In genomic region chr3:100352296-100353178, GRCh38 we compare ENCODE assay signal across 29 cellular contexts. TPM values are rescaled to one million over a fixed set of nuclear protein-coding genes. Genes with fewer than 3 reads are reported as not detected.
DNase-seq lines count a peak whose midpoint lies in the region; FAIRE-seq and TF ChIP-seq lines count a peak whose summit lies in the region.
"Had no signal": no experiment of that assay in that cellular context is flagged by ENCODE, and none has a peak within 500 bp of the region (broad histone marks: within the 10 kb centered on the region; RNA-seq: fewer than 3 reads in every experiment).

No MANE protein-coding gene starts in this region.

- 82% methylated on average over 9 of the region's 9 CpGs for WGBS in GM23248 (ENCODE audit: low coverage in 1 of 2, low lambda C conversion rate in 2 of 2, missing lambda C conversion rate in 2 of 2), 2 experiments
- WGBS in H1 (ENCODE audit: extremely low coverage in 1 of 2, insufficient coverage in 1 of 2, insufficient read length in 1 of 2, insufficient replicate concordance in 2 of 2, low coverage in 1 of 2, low lambda C conversion rate in 2 of 2, missing lambda C conversion rate in 1 of 2), 2 experiments, result 89% methylated on average over 9 of the region's 9 CpGs; no CpG with 5 or more reads in 1 of the 2 experiments

- H3K27ac ChIP-seq in GM23248 (no peak overlapping the region), H1 (ENCODE audit: low read depth, low read length) (no peak overlapping the region), kidney (ENCODE audit: low read depth in 2 of 2, low read length in 2 of 2) (peak overlapping the region; percentile 23 to 89), osteoblast (ENCODE audit: low read depth, low read length) (no peak overlapping the region)
- H3K27ac ChIP-seq: gastroesophageal sphincter, left lung, sigmoid colon had no signal

- 0 out of 2 replicates have a peak, but pooled peaks cover 16% of the 10 kb centered on the region for H3K36me3 ChIP-seq in GM23248 (ENCODE audit: low read depth)
- H3K36me3 ChIP-seq in H1 (ENCODE audit: control insufficient read depth in 2 of 4, insufficient read depth in 4 of 4, low read length in 3 of 4), result peaks cover 0 to 9% (median 1%) of the 10 kb centered on the region in 4 experiments; a peak in 3 of 8 replicates
- H3K36me3 ChIP-seq in kidney (ENCODE audit: control insufficient read depth in 1 of 2, insufficient read depth in 2 of 2, low read length in 2 of 2), result peaks cover 6 to 46% of the 10 kb centered on the region in 2 donors
- peaks cover 51% of the 10 kb centered on the region for H3K36me3 ChIP-seq in osteoblast (ENCODE audit: insufficient read depth, low read length)

- H3K9ac ChIP-seq in GM23248 (no peak overlapping the region), H1 (replicated peaks in 1 of 4; ENCODE audit: extremely low read depth in 1 of 4, low read depth in 3 of 4, low read length in 3 of 4) (no peak overlapping the region), kidney (ENCODE audit: low read length in 2 of 2) (no peak overlapping the region)
- H3K9ac ChIP-seq: SK-N-SH had no signal

- no peaks in the 10 kb centered on the region for H3F3A ChIP-seq in GM23248 (ENCODE audit: insufficient read depth)

- no peak overlapping the region for H2BK15ac ChIP-seq in H1 (ENCODE audit: low read length)

- no peak for TF ChIP-seq POLR2A in H1 (IDR thresholded peaks at IDR 0.05; ENCODE audit: control extremely low read depth in 1 of 2, low read depth in 2 of 2, low read length in 2 of 2)

- no peaks in the 10 kb centered on the region for H4K20me1 ChIP-seq in GM23248 (ENCODE audit: insufficient read depth)
- no peaks in the 10 kb centered on the region for H4K20me1 ChIP-seq in H1 (replicated peaks in 1 of 2; ENCODE audit: control insufficient read depth in 1 of 2, insufficient read depth in 2 of 2, low read length in 2 of 2)
- H4K20me1 ChIP-seq in osteoblast (ENCODE audit: insufficient read depth, low read length), result no peaks in the 10 kb centered on the region

- H2AK5ac ChIP-seq in H1 (ENCODE audit: low read depth, low read length), result no peak overlapping the region

- FAIRE-seq in H1 (lab: Jason Lieb, UNC) (no peak), kidney (lab: Jason Lieb, UNC) (peak; percentile 32)
- FAIRE-seq: GM12878 had no signal

- no peak overlapping the region for H2BK12ac ChIP-seq in H1 (ENCODE audit: low read depth, low read length)

- H3K23ac ChIP-seq in H1 (ENCODE audit: insufficient read length), result no peak overlapping the region

- TF ChIP-seq EP300 in H1 (IDR thresholded peaks at IDR 0.05; ENCODE audit: borderline replicate concordance in 1 of 2, low read depth in 2 of 2, low read length in 2 of 2), result no peak

- intact Hi-C loops in kidney (cut with DNase I), result no loop called here

- H3K14ac ChIP-seq in H1 (ENCODE audit: insufficient read length), result no peak overlapping the region

- POLR2A ChIA-PET in AG04449 (lab: Yijun Ruan, JAX) (no interaction called here), H1 (lab: Charles Lee; ENCODE audit: partially characterized antibody) (interaction anchor here (1.7 kb wide), 1 partner anchor 14 kb away, joined by 5 read pairs; no protein-coding TSS in a partner anchor)

- no peak overlapping the region for H2BK20ac ChIP-seq in H1 (ENCODE audit: low read length)

- H3K56ac ChIP-seq in H1 (replicated peaks; ENCODE audit: insufficient read length, low read depth, low read length), result no peak overlapping the region

- no peaks in the 10 kb centered on the region for H3K23me2 ChIP-seq in H1 (ENCODE audit: low read depth, low read length)

- H3K4ac ChIP-seq in H1 (replicated peaks; ENCODE audit: insufficient read length, low read depth, low read length), result no peak overlapping the region

- H3K18ac ChIP-seq in H1 (ENCODE audit: extremely low read depth, low read length), result no peak overlapping the region

- no peaks in the 10 kb centered on the region for H3K27me3 ChIP-seq in GM23248 (replicated peaks; ENCODE audit: insufficient read depth)
- H3K27me3 ChIP-seq in H1 (replicated peaks in 1 of 4; ENCODE audit: control insufficient read depth in 3 of 4, extremely low read depth in 1 of 4, insufficient read depth in 3 of 4, low read length in 3 of 4), result no peaks in the 10 kb centered on the region
- no peaks in the 10 kb centered on the region for H3K27me3 ChIP-seq in osteoblast (ENCODE audit: insufficient read depth, low read length)
- H3K27me3 ChIP-seq: BE2C, gastroesophageal sphincter, left lung, sigmoid colon had no signal

- DNase-seq in AG04449 (ENCODE audit: low read depth, low spot score) (peak; percentile 60), GM23248 (peak; percentile 35), H1 (ENCODE audit: low read depth in 1 of 2, low spot score in 2 of 2) (no peak), kidney (no peak), osteoblast (ENCODE audit: insufficient read length, low spot score, missing footprints) (no peak)
- DNase-seq in activated CD4-positive, alpha-beta T cell treated with anti-CD3 and anti-CD28 coated beads for 4 hours, result no peak
- no peak for DNase-seq in activated CD4-positive, alpha-beta T cell treated with anti-CD3 and anti-CD28 coated beads, Interleukin-2, amount 50 U/mL, for 48 hours
- DNase-seq in activated CD4-positive, alpha-beta T cell treated with anti-CD3 and anti-CD28 coated beads for 48 hours, result no peak
- DNase-seq: activated B cell treated with CpG ODN at 0.5 μM for 24 hours; activated CD8-positive, alpha-beta memory T cell treated with anti-CD3 and anti-CD28 coated beads, Interleukin-2, amount 10 ng/mL, durations not matched to agents 7 days and 5 days; activated gamma-delta T cell; activated T-cell treated with anti-CD3 and anti-CD28 coated beads, Interleukin-2, amount 50 U/mL, for 4 hours; BE2C; dermis blood vessel endothelial cell; endodermal cell; HCEC 1CT; hippocampal formation; left lung; NCI-H1436 treated with DMSO at 0.1 percent for 48 hours; NCI-H446; NCI-H748 treated with DMSO at 0.1 percent for 48 hours; posterior cingulate gyrus; sigmoid colon; SK-N-SH; stimulated activated CD4-positive, alpha-beta T cell treated with anti-CD3 and anti-CD28 coated beads, Interleukin-15, amount 100 ng/mL, for 24 hours; stimulated activated CD4-positive, alpha-beta T cell treated with anti-CD3 and anti-CD28 coated beads, Interleukin-4, amount 100 ng/mL, for 4 hours; substantia nigra had no signal

- H3K4me3 ChIP-seq in AG04449 (ENCODE audit: low read depth, low read length) (no peak overlapping the region), GM23248 (no peak overlapping the region), H1 (ENCODE audit: extremely low read depth in 1 of 4, insufficient read depth in 2 of 4, low read depth in 3 of 4, low read length in 4 of 4) (no peak overlapping the region), kidney (ENCODE audit: low read length in 2 of 2) (no peak overlapping the region), osteoblast (ENCODE audit: insufficient read depth, low read length) (no peak overlapping the region)
- H3K4me3 ChIP-seq: gastroesophageal sphincter, GM12878, left lung, sigmoid colon had no signal

- H3K9me3 ChIP-seq in GM23248 (ENCODE audit: low read depth), result no peaks in the 10 kb centered on the region
- no peaks in the 10 kb centered on the region for H3K9me3 ChIP-seq in H1 (ENCODE audit: insufficient read depth in 2 of 2, low read depth in 1 of 2, low read length in 1 of 2)
- H3K9me3 ChIP-seq in kidney (ENCODE audit: control insufficient read depth in 1 of 2, low read length in 2 of 2), result no peaks in the 10 kb centered on the region
- H3K9me3 ChIP-seq in osteoblast (ENCODE audit: low read depth, low read length), result no peaks in the 10 kb centered on the region
- H3K9me3 ChIP-seq: BE2C, gastroesophageal sphincter, left lung, sigmoid colon, SK-N-SH had no signal

- H3K4me1 ChIP-seq in GM23248 (ENCODE audit: insufficient read depth) (no peaks in the 10 kb centered on the region), H1 (replicated peaks in 1 of 4; ENCODE audit: control insufficient read depth in 3 of 4, insufficient read depth in 4 of 4, low read length in 3 of 4) (no peaks in the 10 kb centered on the region), kidney (ENCODE audit: control insufficient read depth in 1 of 2, insufficient read depth in 1 of 2, low read depth in 1 of 2, low read length in 2 of 2) (peaks cover 6 to 16% of the 10 kb centered on the region in 2 donors), osteoblast (ENCODE audit: insufficient read depth, low read length) (no peaks in the 10 kb centered on the region)
- H3K4me1 ChIP-seq: gastroesophageal sphincter, left lung, sigmoid colon had no signal

- peak overlapping the region; percentile 63; the same call in 1 of the 2 replicates for H4K8ac ChIP-seq in H1 (ENCODE audit: extremely low read depth, insufficient read depth, low read length)

- TF ChIP-seq CTCF in AG04449 (IDR thresholded peaks at IDR 0.05; ENCODE audit: insufficient read depth, low read length, missing control alignments), result no peak
- no peak for TF ChIP-seq CTCF in H1 (IDR thresholded peaks at IDR 0.05; ENCODE audit: control extremely low read depth in 1 of 3, insufficient read depth in 1 of 3, low read depth in 1 of 3, low read length in 3 of 3)
- no peak for TF ChIP-seq CTCF in kidney (IDR thresholded peaks at IDR 0.05; ENCODE audit: borderline replicate concordance, extremely low read depth, insufficient read depth)
- no peak for TF ChIP-seq CTCF in osteoblast (IDR thresholded peaks at IDR 0.05; ENCODE audit: extremely low read depth, low read depth, low read length)

- CTCF ChIA-PET in AG04449 (lab: Yijun Ruan, JAX), result no interaction called here
- CTCF ChIA-PET in H1 (lab: Charles Lee; ENCODE audit: partially characterized antibody), result no interaction called here

- H4K5ac ChIP-seq in H1 (ENCODE audit: insufficient read length, low read depth, low read length), result no peak overlapping the region

- H4K91ac ChIP-seq in H1 (replicated peaks; ENCODE audit: insufficient read length, low read length), result no peak overlapping the region

- no peak overlapping the region for H3K4me2 ChIP-seq in GM23248 (ENCODE audit: unreplicated experiment)
- no peak overlapping the region for H3K4me2 ChIP-seq in H1 (ENCODE audit: insufficient read depth in 1 of 2, low read depth in 2 of 2, low read length in 2 of 2)
- H3K4me2 ChIP-seq in osteoblast (ENCODE audit: insufficient read depth, low read length), result no peak overlapping the region
- H3K4me2 ChIP-seq: SK-N-SH had no signal

- no peaks in the 10 kb centered on the region for H3K79me2 ChIP-seq in GM23248 (ENCODE audit: insufficient read depth)
- no peaks in the 10 kb centered on the region for H3K79me2 ChIP-seq in H1 (ENCODE audit: control insufficient read depth in 1 of 2, insufficient read depth in 2 of 2, low read length in 2 of 2)
- H3K79me2 ChIP-seq in osteoblast (ENCODE audit: insufficient read depth, low read length), result no peaks in the 10 kb centered on the region

- H3K9me2 ChIP-seq in GM23248 (ENCODE audit: insufficient read depth), result no peaks in the 10 kb centered on the region
- H3K9me2 ChIP-seq: SK-N-SH had no signal

- no peak overlapping the region for H2BK120ac ChIP-seq in H1 (replicated peaks; ENCODE audit: low read depth, low read length)

- no peak for TF ChIP-seq RAD21 in H1 (IDR thresholded peaks at IDR 0.05 in 1 of 2, conservative IDR thresholded peaks at IDR 0.05 in 1 of 2; ENCODE audit: low read depth in 2 of 2, low read length in 2 of 2)

- in situ Hi-C loops in GM23248 (cut with MboI), result no loop called here

- no peak overlapping the region for H2BK5ac ChIP-seq in H1 (ENCODE audit: low read depth, low read length)

- H2AFZ ChIP-seq in GM23248 (no peak overlapping the region), H1 (ENCODE audit: low read length) (no peak overlapping the region), osteoblast (ENCODE audit: low read length) (no peak overlapping the region)

- no peaks in the 10 kb centered on the region for H3K79me1 ChIP-seq in H1 (ENCODE audit: low read depth, low read length)

RNA-seq across cellular contexts. Expression of gene NIT2, which starts 18.0 kb away (rescaled TPM):
- 35.6 and 36.0 TPM in 2 replicates for total RNA-seq in GM23248 (2014; rRNA removed; shearing (Covaris generic))
- polyA plus RNA-seq in GM23248 (2016; fragmentation: Nextera tagmentation; extraction: Ambion mirVana) (76.2 and 84.0 TPM in 2 replicates), H1 (2011; rRNA removed) (6.4 and 15.2 TPM in 2 replicates), kidney (ENCODE audit: insufficient read depth, low read depth, low replicate concordance) (180 TPM)
- 24.1 and 25.3 TPM in 2 replicates for total RNA-seq in H1 (2021; fragmentation: NEBNext Ultra II Directional; extraction: Animal tissue kit (Norgen Biotek cat#: 25700))
- polyA plus RNA-seq in H1 (2011; cell fraction: cytosol; rRNA removed), result 13.9 TPM
- 12.7 TPM for polyA plus RNA-seq in H1 (2011; cell fraction: nucleus; rRNA removed)
- 18.5 to 27.4 TPM (median 21.4 TPM) in 4 replicates for polyA plus RNA-seq in H1 (2012, experiment 1 of 2)
- polyA plus RNA-seq in H1 (2012, experiment 2 of 2), result 7.7 TPM
- 16.8 TPM for polyA plus RNA-seq in H1 (2013, experiment 1 of 2)
- 17.0 TPM for polyA plus RNA-seq in H1 (2013, experiment 2 of 2)
- polyA minus RNA-seq in H1 (2011; rRNA and poly(A)+ RNA removed), result 8.3 and 9.9 TPM in 2 replicates
- 3.8 TPM for polyA minus RNA-seq in H1 (2011; cell fraction: cytosol; rRNA and poly(A)+ RNA removed)
- 13.1 TPM for polyA minus RNA-seq in H1 (2011; cell fraction: nucleus; rRNA and poly(A)+ RNA removed)
- total RNA-seq in kidney (57.5 TPM), osteoblast (18.1 and 23.3 TPM in 2 replicates)

RNA-seq across cellular contexts. Expression of gene TOMM70, which starts 48.4 kb away (rescaled TPM):
- 42.2 and 50.7 TPM in 2 replicates for total RNA-seq in GM23248 (2014; rRNA removed; shearing (Covaris generic))
- polyA plus RNA-seq in GM23248 (2016; fragmentation: Nextera tagmentation; extraction: Ambion mirVana), result 18.8 and 21.5 TPM in 2 replicates
- 51.2 and 52.1 TPM in 2 replicates for total RNA-seq in H1 (2021; fragmentation: NEBNext Ultra II Directional; extraction: Animal tissue kit (Norgen Biotek cat#: 25700))
- 7.5 and 10.9 TPM in 2 replicates for polyA plus RNA-seq in H1 (2011; rRNA removed)
- polyA plus RNA-seq in H1 (2011; cell fraction: cytosol; rRNA removed), result 18.0 TPM
- 8.2 TPM for polyA plus RNA-seq in H1 (2011; cell fraction: nucleus; rRNA removed)
- 20.1 to 37.0 TPM (median 24.4 TPM) in 4 replicates for polyA plus RNA-seq in H1 (2012, experiment 1 of 2)
- polyA plus RNA-seq in H1 (2012, experiment 2 of 2), result 5.4 TPM
- polyA plus RNA-seq in H1 (2013, experiment 1 of 2), result 26.4 TPM
- polyA plus RNA-seq in H1 (2013, experiment 2 of 2), result 26.1 TPM
- polyA minus RNA-seq in H1 (2011; rRNA and poly(A)+ RNA removed), result 25.5 and 31.4 TPM in 2 replicates
- 28.5 TPM for polyA minus RNA-seq in H1 (2011; cell fraction: cytosol; rRNA and poly(A)+ RNA removed)
- polyA minus RNA-seq in H1 (2011; cell fraction: nucleus; rRNA and poly(A)+ RNA removed), result 28.7 TPM
- total RNA-seq in kidney, result 42.7 TPM
- 27.6 TPM for polyA plus RNA-seq in kidney (ENCODE audit: insufficient read depth, low read depth, low replicate concordance)
- 52.5 and 57.8 TPM in 2 replicates for total RNA-seq in osteoblast

RNA-seq across cellular contexts. Expression of gene LNP1, which starts 48.8 kb away (rescaled TPM):
- total RNA-seq in GM23248 (2014; rRNA removed; shearing (Covaris generic)), result 2.9 TPM in 2 replicates
- polyA plus RNA-seq in GM23248 (2016; fragmentation: Nextera tagmentation; extraction: Ambion mirVana) (1.2 and 1.3 TPM in 2 replicates), H1 (2011; rRNA removed) (6.6 and 7.8 TPM in 2 replicates), kidney (ENCODE audit: insufficient read depth, low read depth, low replicate concordance) (1.7 TPM)
- total RNA-seq in H1 (2021; fragmentation: NEBNext Ultra II Directional; extraction: Animal tissue kit (Norgen Biotek cat#: 25700)), result 8.0 and 8.7 TPM in 2 replicates
- 10.4 TPM for polyA plus RNA-seq in H1 (2011; cell fraction: cytosol; rRNA removed)
- 5.7 TPM for polyA plus RNA-seq in H1 (2011; cell fraction: nucleus; rRNA removed)
- polyA plus RNA-seq in H1 (2012, experiment 1 of 2), result 5.6 to 6.8 TPM (median 6.1 TPM) in 4 replicates
- polyA plus RNA-seq in H1 (2012, experiment 2 of 2), result 1.7 TPM
- 7.4 TPM for polyA plus RNA-seq in H1 (2013, experiment 1 of 2)
- polyA plus RNA-seq in H1 (2013, experiment 2 of 2), result 6.5 TPM
- 10.8 and 13.4 TPM in 2 replicates for polyA minus RNA-seq in H1 (2011; rRNA and poly(A)+ RNA removed)
- polyA minus RNA-seq in H1 (2011; cell fraction: cytosol; rRNA and poly(A)+ RNA removed), result 5.1 TPM
- 23.6 TPM for polyA minus RNA-seq in H1 (2011; cell fraction: nucleus; rRNA and poly(A)+ RNA removed)
- total RNA-seq in kidney (4.4 TPM), osteoblast (2.9 and 3.2 TPM in 2 replicates)

Comparison
In these comparisons a context has a peak if more than half of its experiments do, and no peak if none do; other contexts are left out.
1. DNase-seq: peak in AG04449 (single experiment) and GM23248 (single experiment); none in H1 (0 of 2), kidney (single experiment), activated CD4-positive, alpha-beta T cell treated with anti-CD3 and anti-CD28 coated beads for 4 hours (0 of 2), activated CD4-positive, alpha-beta T cell treated with anti-CD3 and anti-CD28 coated beads, Interleukin-2, amount 50 U/mL, for 48 hours (0 of 2), activated CD4-positive, alpha-beta T cell treated with anti-CD3 and anti-CD28 coated beads for 48 hours (single experiment) and osteoblast (single experiment).
2. H3K27ac ChIP-seq: peak in kidney (2 of 2); none in GM23248 (single experiment), H1 (single experiment) and osteoblast (single experiment).